29 cellular contexts compared by ENCODE assay signal in genomic region chr16:15747937-15748336, GRCh38.
"Had no signal": no experiment of that assay in that cellular context is flagged by ENCODE, and none has a peak within 500 bp of the region (broad histone marks: within the 10 kb centered on the region; RNA-seq: fewer than 3 reads in every experiment).

No MANE protein-coding gene starts in this region.

- H2AFZ ChIP-seq: neural progenitor cell had no signal

- H3K4me2 ChIP-seq: neural progenitor cell had no signal

- H3K36me3 Mint-ChIP-seq: mesothelial cell of epicardium, natural killer cell, neural progenitor cell, type B pancreatic cell had no signal

- H3K9me3 ChIP-seq: heart left ventricle, left ventricle myocardium inferior, pancreas, psoas muscle, right atrium auricular region, spleen, uterus had no signal

- FAIRE-seq: islet of Langerhans, kidney, pancreas, small intestine had no signal

- H3K9ac ChIP-seq: neural progenitor cell had no signal

- H3K27ac Mint-ChIP-seq: mesothelial cell of epicardium; natural killer cell; nephron progenitor cell; neural progenitor cell; stimulated activated naive CD8-positive, alpha-beta T cell treated with anti-CD3 and anti-CD28 coated beads, Interleukin-15, Interleukin-2, amounts not matched to agents 100 ng/mL and 50 ng/mL, for 24 hours had no signal

- H3K27me3 ChIP-seq: heart left ventricle, neural progenitor cell, pancreas, right atrium auricular region, spleen, tibial nerve, uterus had no signal

- H3K36me3 ChIP-seq: neural progenitor cell, pancreas, uterus had no signal

- H3K4me1 ChIP-seq: heart left ventricle, left ventricle myocardium inferior, neural progenitor cell, pancreas, psoas muscle, right atrium auricular region, uterus had no signal

- H3K4me1 Mint-ChIP-seq: immature natural killer cell, mesothelial cell of epicardium, nephron progenitor cell, neural progenitor cell had no signal

- DNase-seq: glutamatergic neuron; heart left ventricle; hypothalamus; immature natural killer cell; kidney; left colon; left ventricle myocardium inferior; mesendoderm; naive B cell; natural killer cell; nephron progenitor cell; pancreas; posterior cingulate gyrus; psoas muscle; small intestine; spleen; stimulated activated CD4-positive, alpha-beta T cell treated with anti-CD3 and anti-CD28 coated beads, Interleukin-2, amount 100 ng/mL, for 48 hours; stimulated activated naive CD4-positive, alpha-beta T cell; substantia nigra; uterus had no signal

- H3K4me3 Mint-ChIP-seq: immature natural killer cell; mesothelial cell of epicardium; natural killer cell; nephron progenitor cell; neural progenitor cell; stimulated activated naive CD8-positive, alpha-beta T cell treated with anti-CD3 and anti-CD28 coated beads, Interleukin-15, Interleukin-2, amounts not matched to agents 100 ng/mL and 50 ng/mL, for 24 hours; type B pancreatic cell had no signal

- H3K9me3 Mint-ChIP-seq: immature natural killer cell; mesothelial cell of epicardium; naive B cell; natural killer cell; nephron progenitor cell; neural progenitor cell; stimulated activated naive CD8-positive, alpha-beta T cell treated with anti-CD3 and anti-CD28 coated beads, Interleukin-15, Interleukin-2, amounts not matched to agents 100 ng/mL and 50 ng/mL, for 24 hours had no signal

- H3K27ac ChIP-seq: left ventricle myocardium inferior, neural progenitor cell, pancreas, psoas muscle, right atrium auricular region, spleen, tibial nerve, uterus had no signal

- H3K4me3 ChIP-seq: heart left ventricle, left ventricle myocardium inferior, lung, neural progenitor cell, pancreas, psoas muscle, right atrium auricular region, spleen, tibial nerve, uterus had no signal

- ATAC-seq: heart left ventricle, left colon, natural killer cell, pancreas, psoas muscle, sciatic nerve had no signal
